ENCODE assay signal across 13 cellular contexts in genomic region chr13:113897161-113897560, GRCh38. TPM values are rescaled to one million over a fixed set of nuclear protein-coding genes. Genes with fewer than 3 reads are reported as not detected.
DNase-seq lines count a peak whose midpoint lies in the region; ATAC-seq and TF ChIP-seq lines count a peak whose summit lies in the region.
"Had no signal": no experiment of that assay in that cellular context is flagged by ENCODE, and none has a peak within 500 bp of the region (broad histone marks: within the 10 kb centered on the region; RNA-seq: fewer than 3 reads in every experiment).

No MANE protein-coding gene starts in this region.

- ATAC-seq in gastroesophageal sphincter (peak; percentile 61), aorta (ENCODE audit: low FRiP score) (no peak), HG03139 (IDR thresholded peaks at IDR 0.05; ENCODE audit: unreplicated experiment) (no peak)
- no peak for ATAC-seq in stimulated activated effector memory CD8-positive, alpha-beta T cell treated with anti-CD3 and anti-CD28 coated beads, Interleukin-12 subunit alpha, Interleukin-12 subunit beta, amount 100 ng/mL, for 72 hours
- ATAC-seq: GM23338 had no signal

- peak overlapping the region in 3 of 4 donors; percentile 15 to 75 (median 17) for H3K27ac ChIP-seq in gastroesophageal sphincter
- H3K27ac ChIP-seq in aorta (ENCODE audit: low read depth in 1 of 2, low read length in 2 of 2) = peak overlapping the region in 1 of 2 donors; percentile 7
- H3K27ac ChIP-seq: HL-60 had no signal

- no peaks in the 10 kb centered on the region for H3K9me3 ChIP-seq in gastroesophageal sphincter
- no peaks in the 10 kb centered on the region for H3K9me3 ChIP-seq in aorta (ENCODE audit: control insufficient read depth, low read length)

- TF ChIP-seq CTCF in HFF-Myc (IDR thresholded peaks at IDR 0.05; ENCODE audit: low read depth, low read length, missing control alignments) (no peak), gastroesophageal sphincter (IDR thresholded peaks at IDR 0.05) (no peak)

- H3K27ac Mint-ChIP-seq in stimulated activated effector memory CD8-positive, alpha-beta T cell treated with anti-CD3 and anti-CD28 coated beads, Interleukin-12 subunit alpha, Interleukin-12 subunit beta, amount 100 ng/mL, for 72 hours = peak overlapping the region; percentile 32
- H3K27ac Mint-ChIP-seq: activated naive CD8-positive, alpha-beta T cell treated with anti-CD3 and anti-CD28 coated beads, Interleukin-2, amount 10 ng/mL, durations not matched to agents 7 days and 5 days; GM23338 had no signal

- no peaks in the 10 kb centered on the region for H3K36me3 Mint-ChIP-seq in stimulated activated effector memory CD8-positive, alpha-beta T cell treated with anti-CD3 and anti-CD28 coated beads, Interleukin-12 subunit alpha, Interleukin-12 subunit beta, amount 100 ng/mL, for 72 hours

- no peak for TF ChIP-seq POLR2A in gastroesophageal sphincter (IDR thresholded peaks at IDR 0.05)

- peaks cover 0 to 37% (median 9%) of the 10 kb centered on the region in 3 donors for H3K4me1 ChIP-seq in gastroesophageal sphincter
- H3K4me1 ChIP-seq in aorta (ENCODE audit: control insufficient read depth in 1 of 2, insufficient read depth in 2 of 2, low read length in 2 of 2) = peaks cover 0 to 6% of the 10 kb centered on the region in 2 donors

- intact Hi-C loops in aorta (cut with DNase I) = loop anchor here in 1 of 2 donors (5.0 kb wide), 1 partner anchor 35 kb away; the partner anchor contains the start of gene GAS6

- no peak for TF ChIP-seq EP300 in gastroesophageal sphincter (IDR thresholded peaks at IDR 0.05)

- 40 to 55% methylated on average over 2 to 3 of the region's 4 CpGs for WGBS in gastroesophageal sphincter (ENCODE audit: low coverage in 1 of 2), 2 donors
- WGBS in aorta, 2 donors = 16 to 20% methylated on average over 4 of the region's 4 CpGs

- H3K4me1 Mint-ChIP-seq in stimulated activated effector memory CD8-positive, alpha-beta T cell treated with anti-CD3 and anti-CD28 coated beads, Interleukin-12 subunit alpha, Interleukin-12 subunit beta, amount 100 ng/mL, for 72 hours = no peaks in the 10 kb centered on the region
- H3K4me1 Mint-ChIP-seq: activated naive CD8-positive, alpha-beta T cell treated with anti-CD3 and anti-CD28 coated beads, Interleukin-2, amount 10 ng/mL, durations not matched to agents 7 days and 5 days had no signal

- H3K4me3 ChIP-seq in HFF-Myc (replicated peaks; ENCODE audit: low read depth, low read length) (no peak overlapping the region), gastroesophageal sphincter (no peak overlapping the region), aorta (ENCODE audit: low read length in 2 of 2) (no peak overlapping the region)
- H3K4me3 ChIP-seq: GM23338 had no signal

- DNase-seq in HFF-Myc (ENCODE audit: extremely low read depth, low read depth) = peak; percentile 87
- DNase-seq in T1000 (lab: John Stamatoyannopoulos, UW) = peak; percentile 90
- DNase-seq in stimulated activated effector memory CD8-positive, alpha-beta T cell treated with anti-CD3 and anti-CD28 coated beads, Interleukin-12 subunit alpha, Interleukin-12 subunit beta, amount 100 ng/mL, for 72 hours (ENCODE audit: low spot score in 2 of 2) = no peak
- no peak for DNase-seq in aorta
- no peak for DNase-seq in T-helper 1 cell
- DNase-seq: activated naive CD8-positive, alpha-beta T cell treated with anti-CD3 and anti-CD28 coated beads, Interleukin-2, amount 10 ng/mL, durations not matched to agents 7 days and 5 days; NCI-H526 treated with DMSO at 0.1 percent for 48 hours; retina; stimulated activated naive CD4-positive, alpha-beta T cell had no signal

- no peaks in the 10 kb centered on the region for H3K9me3 Mint-ChIP-seq in stimulated activated effector memory CD8-positive, alpha-beta T cell treated with anti-CD3 and anti-CD28 coated beads, Interleukin-12 subunit alpha, Interleukin-12 subunit beta, amount 100 ng/mL, for 72 hours
- H3K9me3 Mint-ChIP-seq: activated naive CD8-positive, alpha-beta T cell treated with anti-CD3 and anti-CD28 coated beads, Interleukin-2, amount 10 ng/mL, durations not matched to agents 7 days and 5 days had no signal

- H3K27me3 ChIP-seq in gastroesophageal sphincter (no peaks in the 10 kb centered on the region), aorta (ENCODE audit: control insufficient read depth in 1 of 2, insufficient read depth in 2 of 2, low read length in 1 of 2) (no peaks in the 10 kb centered on the region)

- H3K36me3 ChIP-seq in gastroesophageal sphincter (no peaks in the 10 kb centered on the region), aorta (ENCODE audit: control insufficient read depth in 1 of 2, insufficient read depth in 2 of 2, low read length in 1 of 2) (no peaks in the 10 kb centered on the region)

- H3K4me3 Mint-ChIP-seq in stimulated activated effector memory CD8-positive, alpha-beta T cell treated with anti-CD3 and anti-CD28 coated beads, Interleukin-12 subunit alpha, Interleukin-12 subunit beta, amount 100 ng/mL, for 72 hours = no peak overlapping the region
- H3K4me3 Mint-ChIP-seq: activated naive CD8-positive, alpha-beta T cell treated with anti-CD3 and anti-CD28 coated beads, Interleukin-2, amount 10 ng/mL, durations not matched to agents 7 days and 5 days; GM23338 had no signal

RNA-seq across cellular contexts. Expression of gene GAS6, which starts 33.3 kb away (rescaled TPM):
- total RNA-seq in gastroesophageal sphincter = 100 to 1,000 TPM; 132 to 392 (median 217) TPM
- 100 to 1,000 TPM; 317 to 348 TPM for total RNA-seq in aorta
- polyA plus RNA-seq in aorta = 100 to 1,000 TPM; 244 to 509 TPM

Comparison
In these comparisons a context has a peak if more than half of its experiments do, and no peak if none do; other contexts are left out.
1. DNase-seq: peak in HFF-Myc (single experiment) and T1000 (single experiment); none in stimulated activated effector memory CD8-positive, alpha-beta T cell treated with anti-CD3 and anti-CD28 coated beads, Interleukin-12 subunit alpha, Interleukin-12 subunit beta, amount 100 ng/mL, for 72 hours (0 of 2), aorta (0 of 2) and T-helper 1 cell (0 of 5).